8 cellular contexts compared by ENCODE assay signal in the genomic region with DNA sequence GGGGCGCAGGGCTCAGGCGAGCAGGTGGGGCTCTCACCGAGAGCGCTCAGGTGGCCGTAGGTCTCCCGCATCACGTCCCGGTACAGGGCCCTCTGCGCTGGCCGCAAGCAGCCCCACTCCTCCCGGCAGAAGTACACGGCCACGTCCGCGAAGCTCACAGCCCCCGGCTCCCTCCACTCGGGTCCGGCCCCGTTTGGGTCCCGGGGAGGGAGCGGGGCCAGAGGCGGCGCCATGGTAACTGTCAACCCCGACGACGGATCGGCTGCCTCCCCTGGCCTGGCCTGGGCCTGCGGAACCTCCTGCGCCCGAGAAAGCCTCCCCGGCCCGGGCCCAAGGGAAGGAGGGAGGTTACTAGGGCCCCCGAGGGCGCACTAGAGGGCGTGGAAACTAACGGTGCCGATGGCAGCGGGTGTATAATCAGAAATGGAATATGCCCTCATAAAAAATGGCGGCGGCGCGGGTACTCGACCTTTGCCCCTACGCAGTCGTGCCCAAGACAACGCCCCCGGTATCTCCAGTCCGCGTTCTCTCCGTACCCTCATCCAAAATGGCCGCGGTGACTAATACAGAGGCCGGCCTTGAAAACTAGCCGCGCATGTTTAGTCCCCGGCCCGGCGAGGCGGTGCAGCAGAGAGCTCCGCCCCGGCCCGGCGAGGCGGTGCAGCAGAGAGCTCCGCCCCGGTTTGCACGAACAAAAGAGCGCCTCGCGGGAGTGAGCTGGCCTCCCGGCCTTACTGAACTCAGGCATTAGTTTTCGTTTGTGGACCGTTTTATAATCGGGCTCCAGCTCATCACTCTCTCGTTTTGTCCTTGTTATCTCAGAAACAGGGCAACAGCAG. TPM values are rescaled to one million over a fixed set of nuclear protein-coding genes. Genes with fewer than 3 reads are reported as not detected.
A peak's percentile ranks its signal among the peaks of the same experiment; 100 is the strongest.
DNase-seq lines count a peak whose midpoint lies in the region; ATAC-seq lines count a peak whose summit lies in the region.

A gene (minus strand): TSS at position 425 of the 839 bp plus-strand sequence. CDS start 192 bp downstream, at position 233.

- peak; percentile 87 for ATAC-seq in GM19468 (IDR thresholded peaks at IDR 0.05; ENCODE audit: extremely low read depth, unreplicated experiment)

- DNase-seq in COLO829 (ENCODE audit: low spot score) (peak; percentile 95), HT-29 (ENCODE audit: low spot score) (peak; percentile 97), NOMO-1 (lab: John Stamatoyannopoulos, UW; ENCODE audit: unreplicated experiment in 2 of 2) (peak; percentile 97 to 98), medulla oblongata (ENCODE audit: extremely low spot score) (peak; percentile 99)
- DNase-seq in effector CD8-positive, alpha-beta T cell (lab: John Stamatoyannopoulos, UW), result peak; percentile 89
- peak; percentile 95 for DNase-seq in stimulated activated CD8-positive, alpha-beta memory T cell treated with anti-CD3 and anti-CD28 coated beads, Interleukin-12 subunit alpha, Interleukin-12 subunit beta, amount 100 ng/mL, for 1 hour (ENCODE audit: low read depth)

- POLR2A ChIA-PET in activated CD8-positive, alpha-beta memory T cell treated with anti-CD3 and anti-CD28 coated beads for 36 hours (lab: Charles Lee), result interaction anchor here (0.5 to 2.6 kb wide), 12 partner anchors 9 to 608 kb away, joined by 3 to 35 read pairs (median 6); a partner anchor contains a TSS

- CTCF ChIA-PET in activated CD8-positive, alpha-beta memory T cell treated with anti-CD3 and anti-CD28 coated beads for 36 hours (lab: Charles Lee), result interaction anchor here (0.5 to 3.2 kb wide), 18 partner anchors 8 to 149 kb away, joined by 3 to 31 read pairs (median 4); a partner anchor contains a TSS

RNA-seq across cellular contexts. Expression of the gene that starts here (rescaled TPM):
- 8.3 and 9.9 TPM in 2 replicates for total RNA-seq in HT-29 (2014; rRNA removed; shearing (Covaris generic))
- total RNA-seq in activated CD8-positive, alpha-beta memory T cell treated with anti-CD3 and anti-CD28 coated beads for 36 hours, result 10 to 100 TPM; 14.1 to 15.0 TPM

Comparison
In these comparisons a context has a peak if more than half of its experiments do, and no peak if none do; other contexts are left out.
1. Peak in every context shown above with its lines: DNase-seq and ATAC-seq.